ENCODE assay signal across 8 cellular contexts in genomic region chr3:141266797-141267555, GRCh38. TPM values are rescaled to one million over a fixed set of nuclear protein-coding genes. Genes with fewer than 3 reads are reported as not detected.
DNase-seq lines count a peak whose midpoint lies in the region; ATAC-seq and TF ChIP-seq lines count a peak whose summit lies in the region.

No MANE protein-coding gene starts in this region.

- ATAC-seq in GM21723 (IDR thresholded peaks at IDR 0.05; ENCODE audit: unreplicated experiment) (peak; percentile 66), memory B cell (ENCODE audit: low read depth) (peak; percentile 77)

- peaks cover 16% of the 10 kb centered on the region for H3K36me3 Mint-ChIP-seq in activated CD4-positive, alpha-beta T cell treated with anti-CD3 and anti-CD28 coated beads, Interleukin-2, amount 10 ng/mL, durations not matched to agents 24 days and 14 days (ENCODE audit: low read depth)
- peaks cover 2% of the 10 kb centered on the region for H3K36me3 Mint-ChIP-seq in memory B cell

- H3K4me1 Mint-ChIP-seq in activated CD4-positive, alpha-beta T cell treated with anti-CD3 and anti-CD28 coated beads, Interleukin-2, amount 10 ng/mL, durations not matched to agents 24 days and 14 days, result peaks cover 35% of the 10 kb centered on the region
- peaks cover 9% of the 10 kb centered on the region for H3K4me1 Mint-ChIP-seq in memory B cell

- H3K4me3 ChIP-seq in GM12865 (ENCODE audit: low read depth, low read length), result peak overlapping the region; percentile 31

- peak overlapping the region; percentile 89 for H3K27ac Mint-ChIP-seq in activated CD4-positive, alpha-beta T cell treated with anti-CD3 and anti-CD28 coated beads, Interleukin-2, amount 10 ng/mL, durations not matched to agents 24 days and 14 days
- H3K27ac Mint-ChIP-seq in memory B cell, result peak overlapping the region; percentile 71

- intact Hi-C loops in activated CD4-positive, alpha-beta T cell treated with anti-CD3 and anti-CD28 coated beads, Interleukin-2, amount 10 ng/mL, durations not matched to agents 24 days and 14 days (cut with micrococcal nuclease), result loop anchor here (2.0 kb wide), 1 partner anchor 36 kb away; the partner anchor contains the start of gene PXYLP1

- peak; percentile 45 for DNase-seq in GM12865 (ENCODE audit: low read depth)
- DNase-seq in activated CD4-positive, alpha-beta T cell treated with anti-CD3 and anti-CD28 coated beads, Interleukin-2, amount 10 ng/mL, durations not matched to agents 24 days and 14 days, result peak; percentile 83
- DNase-seq in memory B cell (ENCODE audit: low spot score in 2 of 2), result peak in 1 of 2 donors; percentile 29
- no peak for DNase-seq in NCI-H1092 (lab: John Stamatoyannopoulos, UW)
- no peak for DNase-seq in EL
- DNase-seq in foreskin melanocyte, result no peak
- DNase-seq in NCI-H748 (lab: John Stamatoyannopoulos, UW; ENCODE audit: unreplicated experiment), result no peak

- H3K27me3 Mint-ChIP-seq in activated CD4-positive, alpha-beta T cell treated with anti-CD3 and anti-CD28 coated beads, Interleukin-2, amount 10 ng/mL, durations not matched to agents 24 days and 14 days, result no peaks in the 10 kb centered on the region
- no peaks in the 10 kb centered on the region for H3K27me3 Mint-ChIP-seq in memory B cell

- peak overlapping the region; percentile 81 for H3K4me3 Mint-ChIP-seq in activated CD4-positive, alpha-beta T cell treated with anti-CD3 and anti-CD28 coated beads, Interleukin-2, amount 10 ng/mL, durations not matched to agents 24 days and 14 days
- peak overlapping the region; percentile 85 for H3K4me3 Mint-ChIP-seq in memory B cell

- no peaks in the 10 kb centered on the region for H3K9me3 Mint-ChIP-seq in activated CD4-positive, alpha-beta T cell treated with anti-CD3 and anti-CD28 coated beads, Interleukin-2, amount 10 ng/mL, durations not matched to agents 24 days and 14 days
- no peaks in the 10 kb centered on the region for H3K9me3 Mint-ChIP-seq in memory B cell

- TF ChIP-seq CTCF in GM12865 (IDR thresholded peaks at IDR 0.05; ENCODE audit: insufficient read depth, low read depth, low read length, missing control alignments), result no peak

RNA-seq across cellular contexts. Expression of gene PXYLP1, which starts 35.4 kb away (rescaled TPM):
- total RNA-seq in activated CD4-positive, alpha-beta T cell treated with anti-CD3 and anti-CD28 coated beads, Interleukin-2, amount 10 ng/mL, durations not matched to agents 24 days and 14 days, result 10.7 and 11.7 TPM in 2 replicates

Comparison
In these comparisons a context has a peak if more than half of its experiments do, and no peak if none do; other contexts are left out.
1. DNase-seq: peak in GM12865 (single experiment) and activated CD4-positive, alpha-beta T cell treated with anti-CD3 and anti-CD28 coated beads, Interleukin-2, amount 10 ng/mL, durations not matched to agents 24 days and 14 days (single experiment); none in NCI-H1092 (single experiment), EL (single experiment), foreskin melanocyte (single experiment) and NCI-H748 (single experiment).